ENCODE assay signal across 1 cellular context in genomic region chr9:119332522-119332921, GRCh38.
TF ChIP-seq lines count a peak whose summit lies in the region.

No MANE protein-coding gene starts in this region.

TF ChIP-seq in WTC11, 78 proteins besides CTCF, POLR2A, EP300 and RAD21 (continued from another document):
- no peak for TF ChIP-seq ARID4B (CRISPR knock-in tag; IDR thresholded peaks at IDR 0.05; ENCODE audit: borderline replicate concordance)
- no peak for TF ChIP-seq E2F1 (CRISPR knock-in tag; IDR thresholded peaks at IDR 0.05)
- no peak for TF ChIP-seq ZNF425 (CRISPR knock-in tag; conservative IDR thresholded peaks at IDR 0.05)
- TF ChIP-seq ZNF532 (CRISPR knock-in tag; IDR thresholded peaks at IDR 0.05; ENCODE audit: borderline replicate concordance): no peak
